25 cellular contexts compared by ENCODE assay signal in genomic region chr1:53337499-53337898, GRCh38.
"Had no signal": no experiment of that assay in that cellular context is flagged by ENCODE, and none has a peak within 500 bp of the region (broad histone marks: within the 10 kb centered on the region; RNA-seq: fewer than 3 reads in every experiment).

No MANE protein-coding gene starts in this region.

- H3K4me3 ChIP-seq: ascending aorta, body of pancreas had no signal

- ATAC-seq: activated CD4-positive, alpha-beta T cell treated with anti-CD3 and anti-CD28 coated beads for 36 hours; activated CD8-positive, alpha-beta memory T cell treated with anti-CD3 and anti-CD28 coated beads, Interleukin-2, amount 10 ng/mL, durations not matched to agents 7 days and 5 days; activated CD8-positive, alpha-beta T cell treated with anti-CD3 and anti-CD28 coated beads, Interleukin-2, amount 10 ng/mL, durations not matched to agents 7 days and 5 days; activated naive CD4-positive, alpha-beta T cell treated with anti-CD3 and anti-CD28 coated beads, Interleukin-2, amount 50 U/mL, for 72 hours; activated naive CD8-positive, alpha-beta T cell treated with anti-CD3 and anti-CD28 coated beads, Interleukin-2, amount 50 U/mL, for 24 hours; body of pancreas; T-cell had no signal

- H3K36me3 ChIP-seq: ascending aorta had no signal

- H3K9me3 ChIP-seq: ascending aorta, body of pancreas had no signal

- H3K27ac ChIP-seq: ascending aorta, body of pancreas, VCaP had no signal

- FAIRE-seq: bronchial epithelial cell had no signal

- H3K4me1 ChIP-seq: ascending aorta, body of pancreas had no signal

- DNase-seq: activated CD4-positive, alpha-beta T cell treated with anti-CD3 and anti-CD28 coated beads for 36 hours; activated CD8-positive, alpha-beta memory T cell treated with anti-CD3 and anti-CD28 coated beads, Interleukin-2, amount 10 ng/mL, durations not matched to agents 7 days and 5 days; activated CD8-positive, alpha-beta T cell treated with anti-CD3 and anti-CD28 coated beads, Interleukin-2, amount 10 ng/mL, durations not matched to agents 7 days and 5 days; activated naive CD4-positive, alpha-beta T cell treated with Interleukin-2 at 50 U/mL for 16 hours; activated naive CD8-positive, alpha-beta T cell treated with anti-CD3 and anti-CD28 coated beads, Interleukin-2, amount 50 U/mL, for 24 hours; activated T-cell treated with anti-CD3 and anti-CD28 coated beads, Interleukin-2, amount 50 U/mL, for 48 hours; amniotic stem cell; body of pancreas; IMR-90; KG1; NCI-H1048; NCI-H146; NCI-H2029; NCI-H2107; NCI-H345; NCI-H510A; NCI-H526 treated with DMSO at 0.1 percent for 48 hours; NCI-H82; SIG-M5; T-helper 2 cell had no signal

- H3K27me3 ChIP-seq: ascending aorta, body of pancreas had no signal
